Comparison of ENCODE assay signal across 1 cellular context in genomic region chr6:107459283-107460073, GRCh38.
A peak's percentile ranks its signal among the peaks of the same experiment; 100 is the strongest.
TF ChIP-seq lines count a peak whose summit lies in the region.

A gene with protein sequence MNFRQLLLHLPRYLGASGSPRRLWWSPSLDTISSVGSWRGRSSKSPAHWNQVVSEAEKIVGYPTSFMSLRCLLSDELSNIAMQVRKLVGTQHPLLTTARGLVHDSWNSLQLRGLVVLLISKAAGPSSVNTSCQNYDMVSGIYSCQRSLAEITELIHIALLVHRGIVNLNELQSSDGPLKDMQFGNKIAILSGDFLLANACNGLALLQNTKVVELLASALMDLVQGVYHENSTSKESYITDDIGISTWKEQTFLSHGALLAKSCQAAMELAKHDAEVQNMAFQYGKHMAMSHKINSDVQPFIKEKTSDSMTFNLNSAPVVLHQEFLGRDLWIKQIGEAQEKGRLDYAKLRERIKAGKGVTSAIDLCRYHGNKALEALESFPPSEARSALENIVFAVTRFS (minus strand): TSS chr6:107459564. CDS start chr6:107459285, 279 bp downstream.

TF ChIP-seq in K562, 482 proteins besides CTCF, POLR2A, EP300 and RAD21 (continued from another document and continues in another):
- TF ChIP-seq, protein P1, sequence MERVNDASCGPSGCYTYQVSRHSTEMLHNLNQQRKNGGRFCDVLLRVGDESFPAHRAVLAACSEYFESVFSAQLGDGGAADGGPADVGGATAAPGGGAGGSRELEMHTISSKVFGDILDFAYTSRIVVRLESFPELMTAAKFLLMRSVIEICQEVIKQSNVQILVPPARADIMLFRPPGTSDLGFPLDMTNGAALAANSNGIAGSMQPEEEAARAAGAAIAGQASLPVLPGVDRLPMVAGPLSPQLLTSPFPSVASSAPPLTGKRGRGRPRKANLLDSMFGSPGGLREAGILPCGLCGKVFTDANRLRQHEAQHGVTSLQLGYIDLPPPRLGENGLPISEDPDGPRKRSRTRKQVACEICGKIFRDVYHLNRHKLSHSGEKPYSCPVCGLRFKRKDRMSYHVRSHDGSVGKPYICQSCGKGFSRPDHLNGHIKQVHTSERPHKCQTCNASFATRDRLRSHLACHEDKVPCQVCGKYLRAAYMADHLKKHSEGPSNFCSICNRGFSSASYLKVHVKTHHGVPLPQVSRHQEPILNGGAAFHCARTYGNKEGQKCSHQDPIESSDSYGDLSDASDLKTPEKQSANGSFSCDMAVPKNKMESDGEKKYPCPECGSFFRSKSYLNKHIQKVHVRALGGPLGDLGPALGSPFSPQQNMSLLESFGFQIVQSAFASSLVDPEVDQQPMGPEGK (CRISPR knock-in tag; IDR thresholded peaks at IDR 0.05; ENCODE audit: borderline replicate concordance), result no peak
- TF ChIP-seq, protein P2, sequence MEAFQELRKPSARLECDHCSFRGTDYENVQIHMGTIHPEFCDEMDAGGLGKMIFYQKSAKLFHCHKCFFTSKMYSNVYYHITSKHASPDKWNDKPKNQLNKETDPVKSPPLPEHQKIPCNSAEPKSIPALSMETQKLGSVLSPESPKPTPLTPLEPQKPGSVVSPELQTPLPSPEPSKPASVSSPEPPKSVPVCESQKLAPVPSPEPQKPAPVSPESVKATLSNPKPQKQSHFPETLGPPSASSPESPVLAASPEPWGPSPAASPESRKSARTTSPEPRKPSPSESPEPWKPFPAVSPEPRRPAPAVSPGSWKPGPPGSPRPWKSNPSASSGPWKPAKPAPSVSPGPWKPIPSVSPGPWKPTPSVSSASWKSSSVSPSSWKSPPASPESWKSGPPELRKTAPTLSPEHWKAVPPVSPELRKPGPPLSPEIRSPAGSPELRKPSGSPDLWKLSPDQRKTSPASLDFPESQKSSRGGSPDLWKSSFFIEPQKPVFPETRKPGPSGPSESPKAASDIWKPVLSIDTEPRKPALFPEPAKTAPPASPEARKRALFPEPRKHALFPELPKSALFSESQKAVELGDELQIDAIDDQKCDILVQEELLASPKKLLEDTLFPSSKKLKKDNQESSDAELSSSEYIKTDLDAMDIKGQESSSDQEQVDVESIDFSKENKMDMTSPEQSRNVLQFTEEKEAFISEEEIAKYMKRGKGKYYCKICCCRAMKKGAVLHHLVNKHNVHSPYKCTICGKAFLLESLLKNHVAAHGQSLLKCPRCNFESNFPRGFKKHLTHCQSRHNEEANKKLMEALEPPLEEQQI (IDR thresholded peaks at IDR 0.05), result no peak
- TF ChIP-seq MAFK (IDR thresholded peaks at IDR 0.05; ENCODE audit: low read length), result 0 out of 2 replicates have a peak, but pooled peaks have one; percentile 11
- no peak for TF ChIP-seq RFX7 (CRISPR knock-in tag; IDR thresholded peaks at IDR 0.05)
- no peak for TF ChIP-seq ZNF253 (CRISPR knock-in tag; conservative IDR thresholded peaks at IDR 0.05)
- 0 out of 2 replicates have a peak, but pooled peaks have one; percentile 9 for TF ChIP-seq NBN (IDR thresholded peaks at IDR 0.05; ENCODE audit: low read depth)
- TF ChIP-seq ERF (CRISPR knock-in tag; IDR thresholded peaks at IDR 0.05), result 0 out of 2 replicates have a peak, but pooled peaks have one; percentile 29
- no peak; the same call in 1 of the 2 replicates for TF ChIP-seq XRCC5 (IDR thresholded peaks at IDR 0.05; ENCODE audit: low read depth, low read length)
- TF ChIP-seq ZNF354B (CRISPR knock-in tag; IDR thresholded peaks at IDR 0.05), result no peak
- TF ChIP-seq NCOA6 (IDR thresholded peaks at IDR 0.05), result no peak
- TF ChIP-seq CREBBP (IDR thresholded peaks at IDR 0.05; ENCODE audit: low read depth, low read length), result no peak
- no peak for TF ChIP-seq POLR3G (IDR thresholded peaks at IDR 0.05; ENCODE audit: extremely low read depth, insufficient read length, insufficient replicate concordance)
- TF ChIP-seq NR2C1 (IDR thresholded peaks at IDR 0.05), result peak; percentile 90
- peak; percentile 88 for TF ChIP-seq NR2C1 (tag; IDR thresholded peaks at IDR 0.05)
- TF ChIP-seq ZBTB8A (IDR thresholded peaks at IDR 0.05; ENCODE audit: partially characterized antibody), result no peak
- no peak for TF ChIP-seq SMARCA5 (IDR thresholded peaks at IDR 0.05)
- TF ChIP-seq SIN3B (IDR thresholded peaks at IDR 0.05; ENCODE audit: low read depth), result peak; percentile 48; the same call in 1 of the 2 replicates
- TF ChIP-seq, protein P3, sequence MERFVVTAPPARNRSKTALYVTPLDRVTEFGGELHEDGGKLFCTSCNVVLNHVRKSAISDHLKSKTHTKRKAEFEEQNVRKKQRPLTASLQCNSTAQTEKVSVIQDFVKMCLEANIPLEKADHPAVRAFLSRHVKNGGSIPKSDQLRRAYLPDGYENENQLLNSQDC (CRISPR knock-in tag; IDR thresholded peaks at IDR 0.05), result peak; percentile 52; the same call in 1 of the 2 replicates
- peak; percentile 69; the same call in 1 of the 2 replicates for TF ChIP-seq DPF2 (IDR thresholded peaks at IDR 0.05)
- TF ChIP-seq STAT5A (IDR thresholded peaks at IDR 0.05; ENCODE audit: borderline replicate concordance, low read length), result no peak; the same call in 1 of the 2 replicates
- peak; percentile 43; the same call in 1 of the 2 replicates for TF ChIP-seq HLTF (IDR thresholded peaks at IDR 0.05)
- TF ChIP-seq HEY1 (CRISPR knock-in tag; IDR thresholded peaks at IDR 0.05; ENCODE audit: borderline replicate concordance), result no peak
- TF ChIP-seq HDAC2 (IDR thresholded peaks at IDR 0.05), result 0 out of 2 replicates have a peak, but pooled peaks have one; percentile 1
- TF ChIP-seq NFRKB (IDR thresholded peaks at IDR 0.05; ENCODE audit: low read depth), result peak; percentile 83
- TF ChIP-seq ZNF124 (CRISPR knock-in tag; IDR thresholded peaks at IDR 0.05), result no peak
- TF ChIP-seq EWSR1 (IDR thresholded peaks at IDR 0.05; ENCODE audit: borderline replicate concordance, low read depth, partially characterized antibody), result no peak
- TF ChIP-seq, protein P4, sequence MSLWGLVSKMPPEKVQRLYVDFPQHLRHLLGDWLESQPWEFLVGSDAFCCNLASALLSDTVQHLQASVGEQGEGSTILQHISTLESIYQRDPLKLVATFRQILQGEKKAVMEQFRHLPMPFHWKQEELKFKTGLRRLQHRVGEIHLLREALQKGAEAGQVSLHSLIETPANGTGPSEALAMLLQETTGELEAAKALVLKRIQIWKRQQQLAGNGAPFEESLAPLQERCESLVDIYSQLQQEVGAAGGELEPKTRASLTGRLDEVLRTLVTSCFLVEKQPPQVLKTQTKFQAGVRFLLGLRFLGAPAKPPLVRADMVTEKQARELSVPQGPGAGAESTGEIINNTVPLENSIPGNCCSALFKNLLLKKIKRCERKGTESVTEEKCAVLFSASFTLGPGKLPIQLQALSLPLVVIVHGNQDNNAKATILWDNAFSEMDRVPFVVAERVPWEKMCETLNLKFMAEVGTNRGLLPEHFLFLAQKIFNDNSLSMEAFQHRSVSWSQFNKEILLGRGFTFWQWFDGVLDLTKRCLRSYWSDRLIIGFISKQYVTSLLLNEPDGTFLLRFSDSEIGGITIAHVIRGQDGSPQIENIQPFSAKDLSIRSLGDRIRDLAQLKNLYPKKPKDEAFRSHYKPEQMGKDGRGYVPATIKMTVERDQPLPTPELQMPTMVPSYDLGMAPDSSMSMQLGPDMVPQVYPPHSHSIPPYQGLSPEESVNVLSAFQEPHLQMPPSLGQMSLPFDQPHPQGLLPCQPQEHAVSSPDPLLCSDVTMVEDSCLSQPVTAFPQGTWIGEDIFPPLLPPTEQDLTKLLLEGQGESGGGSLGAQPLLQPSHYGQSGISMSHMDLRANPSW (CRISPR knock-in tag; IDR thresholded peaks at IDR 0.05), result no peak
- peak; percentile 95; the same call in 1 of the 2 replicates for TF ChIP-seq CBX1 (IDR thresholded peaks at IDR 0.05; ENCODE audit: low read depth)
- TF ChIP-seq REST (CRISPR knock-in tag; IDR thresholded peaks at IDR 0.05; ENCODE audit: low read depth), result no peak
- no peak for TF ChIP-seq ZNF512 (tag; IDR thresholded peaks at IDR 0.05)
- peak in 1 of 2 experiments; percentile 97; a peak in 2 of 4 replicates for TF ChIP-seq TEAD1 (CRISPR knock-in tag; IDR thresholded peaks at IDR 0.05)
- no peak for TF ChIP-seq ADNP (tag; IDR thresholded peaks at IDR 0.05)
- TF ChIP-seq ZNF133 (CRISPR knock-in tag; IDR thresholded peaks at IDR 0.05), result no peak
- TF ChIP-seq HINFP (tag; conservative IDR thresholded peaks at IDR 0.05; ENCODE audit: low read depth), result no peak
- no peak for TF ChIP-seq CBX2 (IDR thresholded peaks at IDR 0.05; ENCODE audit: insufficient read depth, low read length, poor library complexity, severe bottlenecking)
- no peak for TF ChIP-seq FUS (optimal IDR thresholded peaks at IDR 0.05; ENCODE audit: low read depth, low read length)
- no peak for TF ChIP-seq ZNF277 (CRISPR knock-in tag; IDR thresholded peaks at IDR 0.05; ENCODE audit: borderline replicate concordance)
- TF ChIP-seq ZNF197 (CRISPR knock-in tag; IDR thresholded peaks at IDR 0.05; ENCODE audit: low read depth), result no peak
- no peak for TF ChIP-seq NFYB (IDR thresholded peaks at IDR 0.05; ENCODE audit: extremely low read depth, insufficient read length)
- TF ChIP-seq TCFL5 (CRISPR knock-in tag; conservative IDR thresholded peaks at IDR 0.05), result no peak
- no peak for TF ChIP-seq GTF2F1 (IDR thresholded peaks at IDR 0.05; ENCODE audit: low read depth, low read length)
- TF ChIP-seq, protein P5, sequence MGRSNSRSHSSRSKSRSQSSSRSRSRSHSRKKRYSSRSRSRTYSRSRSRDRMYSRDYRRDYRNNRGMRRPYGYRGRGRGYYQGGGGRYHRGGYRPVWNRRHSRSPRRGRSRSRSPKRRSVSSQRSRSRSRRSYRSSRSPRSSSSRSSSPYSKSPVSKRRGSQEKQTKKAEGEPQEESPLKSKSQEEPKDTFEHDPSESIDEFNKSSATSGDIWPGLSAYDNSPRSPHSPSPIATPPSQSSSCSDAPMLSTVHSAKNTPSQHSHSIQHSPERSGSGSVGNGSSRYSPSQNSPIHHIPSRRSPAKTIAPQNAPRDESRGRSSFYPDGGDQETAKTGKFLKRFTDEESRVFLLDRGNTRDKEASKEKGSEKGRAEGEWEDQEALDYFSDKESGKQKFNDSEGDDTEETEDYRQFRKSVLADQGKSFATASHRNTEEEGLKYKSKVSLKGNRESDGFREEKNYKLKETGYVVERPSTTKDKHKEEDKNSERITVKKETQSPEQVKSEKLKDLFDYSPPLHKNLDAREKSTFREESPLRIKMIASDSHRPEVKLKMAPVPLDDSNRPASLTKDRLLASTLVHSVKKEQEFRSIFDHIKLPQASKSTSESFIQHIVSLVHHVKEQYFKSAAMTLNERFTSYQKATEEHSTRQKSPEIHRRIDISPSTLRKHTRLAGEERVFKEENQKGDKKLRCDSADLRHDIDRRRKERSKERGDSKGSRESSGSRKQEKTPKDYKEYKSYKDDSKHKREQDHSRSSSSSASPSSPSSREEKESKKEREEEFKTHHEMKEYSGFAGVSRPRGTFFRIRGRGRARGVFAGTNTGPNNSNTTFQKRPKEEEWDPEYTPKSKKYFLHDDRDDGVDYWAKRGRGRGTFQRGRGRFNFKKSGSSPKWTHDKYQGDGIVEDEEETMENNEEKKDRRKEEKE (IDR thresholded peaks at IDR 0.05; ENCODE audit: borderline replicate concordance in 1 of 2, control insufficient read depth in 1 of 2, low read depth in 2 of 2, low read length in 1 of 2), result no peak
- no peak for TF ChIP-seq ZNF707 (CRISPR knock-in tag; conservative IDR thresholded peaks at IDR 0.05)
- peak; percentile 79 for TF ChIP-seq NR2C2 (CRISPR knock-in tag; IDR thresholded peaks at IDR 0.05)
- TF ChIP-seq NR2C2 (tag; IDR thresholded peaks at IDR 0.05), result peak; percentile 98
- no peak for TF ChIP-seq NFE2 (IDR thresholded peaks at IDR 0.05; ENCODE audit: low read depth)
